Comparison of ENCODE assay signal across 8 cellular contexts in genomic region chr2:237965844-237966243, GRCh38. TPM values are rescaled to one million over a fixed set of nuclear protein-coding genes. Genes with fewer than 3 reads are reported as not detected.
DNase-seq lines count a peak whose midpoint lies in the region; ATAC-seq, FAIRE-seq and TF ChIP-seq lines count a peak whose summit lies in the region.
"Not testable (repeated sequence)": the region's sequence is repeated elsewhere in the genome, so short reads cannot be mapped to it uniquely, and the experiment has no call there.

No MANE protein-coding gene starts in this region.

- CTCF ChIA-PET in activated CD4-positive, alpha-beta T cell treated with anti-CD3 and anti-CD28 coated beads, Interleukin-2, amount 10 ng/mL, durations not matched to agents 7 days and 5 days (lab: Charles Lee); K562 (lab: Yijun Ruan, JAX; ENCODE audit: low intra/inter-chr PET ratio): not testable (repeated sequence)

- not testable (repeated sequence) for TF ChIP-seq RAD21 in K562 (CRISPR knock-in tag; conservative IDR thresholded peaks at IDR 0.05 in 1 of 2, IDR thresholded peaks at IDR 0.05 in 1 of 2)

- not testable (repeated sequence) for H3K9me1 ChIP-seq in K562 (ENCODE audit: control insufficient read depth, insufficient read depth, low read length)

- ATAC-seq in K562; memory B cell (ENCODE audit: low read depth): not testable (repeated sequence)

- H3K9ac ChIP-seq in Karpas-422 (ENCODE audit: low read length) = peak overlapping the region; percentile 71; the same call in 1 of the 2 replicates
- H3K9ac ChIP-seq in K562 (ENCODE audit: insufficient read depth in 1 of 2, low read depth in 2 of 2, low read length in 2 of 2) = peak overlapping the region; percentile 74 to 92; a peak in 3 of 4 replicates
- H3K9ac ChIP-seq in fibroblast of lung (ENCODE audit: insufficient read depth, low read length); parathyroid adenoma: not testable (repeated sequence)

- not testable (repeated sequence) for H3K27me3 Mint-ChIP-seq in activated CD4-positive, alpha-beta T cell treated with anti-CD3 and anti-CD28 coated beads, Interleukin-2, amount 10 ng/mL, durations not matched to agents 7 days and 5 days; memory B cell

- H3K9me3 ChIP-seq in Karpas-422 (ENCODE audit: low read length) (peaks cover 12% of the 10 kb centered on the region), K562 (replicated peaks; ENCODE audit: control insufficient read depth, insufficient read depth, low read depth, low read length) (peaks cover 18% of the 10 kb centered on the region)
- H3K9me3 ChIP-seq in fibroblast of lung (ENCODE audit: control insufficient read depth, insufficient read depth, low read depth, low read length); parathyroid adenoma (ENCODE audit: control insufficient read depth, low read length): not testable (repeated sequence)

- not testable (repeated sequence) for H2AFZ ChIP-seq in Karpas-422 (ENCODE audit: low read length); fibroblast of lung (ENCODE audit: low read length)
- H2AFZ ChIP-seq in K562 (ENCODE audit: low read depth, low read length) (0 out of 2 replicates have a peak overlapping the region, but pooled peaks have one; percentile 79), parathyroid adenoma (peak overlapping the region; percentile 97)

- peaks cover 13% of the 10 kb centered on the region for H3K9me3 Mint-ChIP-seq in activated CD4-positive, alpha-beta T cell treated with anti-CD3 and anti-CD28 coated beads, Interleukin-2, amount 10 ng/mL, durations not matched to agents 7 days and 5 days
- H3K9me3 Mint-ChIP-seq in memory B cell = not testable (repeated sequence)

- not testable (repeated sequence) for DNase-seq in Karpas-422; activated CD4-positive, alpha-beta T cell treated with anti-CD3 and anti-CD28 coated beads, Interleukin-2, amount 10 ng/mL, durations not matched to agents 7 days and 5 days; K562 (ENCODE audit: extremely low read depth in 1 of 4, low spot score in 3 of 4); fibroblast of lung (ENCODE audit: low read depth in 2 of 2); memory B cell (ENCODE audit: low spot score in 2 of 2)

- peaks cover 26% of the 10 kb centered on the region for H4K20me1 ChIP-seq in Karpas-422 (ENCODE audit: insufficient read depth, low read depth, low read length)
- H4K20me1 ChIP-seq in K562 (replicated peaks; ENCODE audit: control insufficient read depth, insufficient read depth, low read length) = peaks cover 21% of the 10 kb centered on the region; the same call in 1 of the 2 replicates
- not testable (repeated sequence) for H4K20me1 ChIP-seq in fibroblast of lung (ENCODE audit: control insufficient read depth, extremely low read depth, insufficient read depth, low read length)

- H3K27me3 ChIP-seq in Karpas-422 (ENCODE audit: low read length); K562 (ENCODE audit: control insufficient read depth in 2 of 2, insufficient read depth in 2 of 2, low read length in 2 of 2); fibroblast of lung (ENCODE audit: control insufficient read depth, insufficient read depth, low read length); parathyroid adenoma (ENCODE audit: control insufficient read depth, insufficient read depth, low read length): not testable (repeated sequence)

- not testable (repeated sequence) for H3K36me3 ChIP-seq in Karpas-422 (ENCODE audit: insufficient read depth, low read length); fibroblast of lung (ENCODE audit: control insufficient read depth, insufficient read depth, low read length); parathyroid adenoma (ENCODE audit: control insufficient read depth, insufficient read depth, low read length)
- H3K36me3 ChIP-seq in K562 (ENCODE audit: control insufficient read depth, insufficient read depth, low read length) = peaks cover 14% of the 10 kb centered on the region; the same call in 2 of the 3 replicates

- not testable (repeated sequence) for TF ChIP-seq POLR2A in K562 (conservative IDR thresholded peaks at IDR 0.05)

- not testable (repeated sequence) for BruUV-seq in K562 (replicated peaks; lab: Mats Ljungman, UMichigan)

- not testable (repeated sequence) for FAIRE-seq in K562 (lab: Jason Lieb, UNC)

- H3K27ac Mint-ChIP-seq in activated CD4-positive, alpha-beta T cell treated with anti-CD3 and anti-CD28 coated beads, Interleukin-2, amount 10 ng/mL, durations not matched to agents 7 days and 5 days = peak overlapping the region; percentile 80
- not testable (repeated sequence) for H3K27ac Mint-ChIP-seq in memory B cell

- POLR2A ChIA-PET in activated CD4-positive, alpha-beta T cell treated with anti-CD3 and anti-CD28 coated beads, Interleukin-2, amount 10 ng/mL, durations not matched to agents 7 days and 5 days (lab: Charles Lee) = not testable (repeated sequence)
- POLR2A ChIA-PET in K562 (lab: Yijun Ruan, JAX) = interaction anchor here (2.0 kb wide), 1 partner anchor 25 kb away, joined by 6 read pairs; no protein-coding TSS in a partner anchor

- peak overlapping the region; percentile 85 for H3K4me2 ChIP-seq in Karpas-422 (ENCODE audit: low read depth, low read length, poor library complexity, severe bottlenecking)
- peak overlapping the region; percentile 72; the same call in 1 of the 2 replicates for H3K4me2 ChIP-seq in K562 (ENCODE audit: insufficient read depth, low read length)
- H3K4me2 ChIP-seq in fibroblast of lung (ENCODE audit: extremely low read depth, insufficient read depth, low read length) = peak overlapping the region; percentile 86
- peak overlapping the region; percentile 54 for H3K4me2 ChIP-seq in parathyroid adenoma (ENCODE audit: low read length)

- not testable (repeated sequence) for TF ChIP-seq EP300 in K562 (IDR thresholded peaks at IDR 0.05; ENCODE audit: low read length)

- 63% methylated on average over 5 of the region's 13 CpGs for WGBS in K562 (ENCODE audit: insufficient coverage, low coverage, missing lambda C conversion rate)

- H3K4me3 ChIP-seq in Karpas-422 (ENCODE audit: low read length) = peak overlapping the region; percentile 77
- H3K4me3 ChIP-seq in K562 = peak overlapping the region; percentile 79; the same call in 1 of the 2 replicates
- H3K4me3 ChIP-seq in fibroblast of lung (replicated peaks in 1 of 4; ENCODE audit: control extremely low read depth in 1 of 4, insufficient read depth in 1 of 4, low read depth in 3 of 4, low read length in 4 of 4) = peak overlapping the region in 2 of 4 experiments; percentile 71 to 79
- peak overlapping the region; percentile 61 for H3K4me3 ChIP-seq in parathyroid adenoma (ENCODE audit: low read depth, low read length)

- H3K27ac ChIP-seq in C4-2B (peak overlapping the region; percentile 72; the same call in 1 of the 2 replicates), K562 (ENCODE audit: extremely low read depth, low read depth, low read length) (peak overlapping the region; percentile 98), temporal lobe (ENCODE audit: low read depth, low read length) (peak overlapping the region; percentile 30)
- not testable (repeated sequence) for H3K27ac ChIP-seq in Karpas-422 (ENCODE audit: low read length); fibroblast of lung (ENCODE audit: insufficient read depth, low read length); parathyroid adenoma

- H3K4me1 Mint-ChIP-seq in activated CD4-positive, alpha-beta T cell treated with anti-CD3 and anti-CD28 coated beads, Interleukin-2, amount 10 ng/mL, durations not matched to agents 7 days and 5 days = peaks cover 38% of the 10 kb centered on the region
- H3K4me1 Mint-ChIP-seq in memory B cell = peaks cover 20% of the 10 kb centered on the region

- peaks cover 18% of the 10 kb centered on the region for H3K36me3 Mint-ChIP-seq in activated CD4-positive, alpha-beta T cell treated with anti-CD3 and anti-CD28 coated beads, Interleukin-2, amount 10 ng/mL, durations not matched to agents 7 days and 5 days (ENCODE audit: low read depth)
- not testable (repeated sequence) for H3K36me3 Mint-ChIP-seq in memory B cell

- H3K4me1 ChIP-seq in Karpas-422 (ENCODE audit: low read length) = peaks cover 33% of the 10 kb centered on the region
- peaks cover 37 to 41% of the 10 kb centered on the region in 2 experiments for H3K4me1 ChIP-seq in K562 (replicated peaks in 1 of 2; ENCODE audit: control insufficient read depth in 2 of 2, insufficient read depth in 2 of 2, low read length in 2 of 2)
- H3K4me1 ChIP-seq in fibroblast of lung (ENCODE audit: control insufficient read depth, extremely low read depth, insufficient read depth, low read length) = not testable (repeated sequence)
- peaks cover 10% of the 10 kb centered on the region for H3K4me1 ChIP-seq in parathyroid adenoma

- in situ Hi-C loops in K562 (cut with MboI) = not testable (repeated sequence)

- H3K79me2 ChIP-seq in Karpas-422 (ENCODE audit: low read length) (peaks cover 35% of the 10 kb centered on the region), K562 (ENCODE audit: control insufficient read depth, insufficient read depth, low read length) (peaks cover 37% of the 10 kb centered on the region), fibroblast of lung (ENCODE audit: control insufficient read depth, insufficient read depth, low read length) (peaks cover 33% of the 10 kb centered on the region), parathyroid adenoma (peaks cover 30% of the 10 kb centered on the region)

- intact Hi-C loops in K562 (cut with micrococcal nuclease) = loop anchor here (1.0 kb wide), 2 partner anchors 24 to 43 kb away; no protein-coding TSS in a partner anchor

- not testable (repeated sequence) for TF ChIP-seq CTCF in C4-2B (conservative IDR thresholded peaks at IDR 0.05); K562 (IDR thresholded peaks at IDR 0.05 in 2 of 3, conservative IDR thresholded peaks at IDR 0.05 in 1 of 3; ENCODE audit: insufficient read depth in 2 of 3, low read depth in 1 of 3, low read length in 3 of 3); fibroblast of lung (conservative IDR thresholded peaks at IDR 0.05 in 1 of 2, IDR thresholded peaks at IDR 0.05 in 1 of 2; ENCODE audit: low read depth in 1 of 2, low read length in 2 of 2); parathyroid adenoma (IDR thresholded peaks at IDR 0.05)

- peak overlapping the region; percentile 74 for H3K4me3 Mint-ChIP-seq in activated CD4-positive, alpha-beta T cell treated with anti-CD3 and anti-CD28 coated beads, Interleukin-2, amount 10 ng/mL, durations not matched to agents 7 days and 5 days
- peak overlapping the region; percentile 83 for H3K4me3 Mint-ChIP-seq in memory B cell

- not testable (repeated sequence) for H3K9me2 ChIP-seq in Karpas-422 (replicated peaks; ENCODE audit: insufficient read depth, low read length)

RNA-seq across cellular contexts. Expression of gene UBE2F, which starts 1.0 kb away (rescaled TPM):
- 52.2 and 63.3 TPM in 2 replicates for total RNA-seq in Karpas-422 (2014; rRNA removed; shearing (Covaris generic); ENCODE audit: low replicate concordance)
- 10 to 100 TPM; 71.4 to 80.5 TPM for total RNA-seq in activated CD4-positive, alpha-beta T cell treated with anti-CD3 and anti-CD28 coated beads, Interleukin-2, amount 10 ng/mL, durations not matched to agents 7 days and 5 days
- total RNA-seq in K562 (2011; cell fraction: chromatin; rRNA removed; ENCODE audit: low replicate concordance) = 51.8 and 53.3 TPM in 2 replicates
- total RNA-seq in K562 (2011; cell fraction: nucleolus; rRNA removed) = 34.2 and 44.7 TPM in 2 replicates
- 38.6 and 66.0 TPM in 2 replicates for total RNA-seq in K562 (2011; cell fraction: nucleoplasm; rRNA removed)
- 44.3 and 54.0 TPM in 2 replicates for total RNA-seq in K562 (2014; rRNA removed)
- total RNA-seq in K562 (2014; rRNA removed; fragmentation: Illumina TruSeq; extraction: Trizol) = 56.4 and 59.4 TPM in 2 replicates
- 42.8 and 50.7 TPM in 2 replicates for total RNA-seq in K562 (2015; rRNA removed; fragmentation: Illumina TruSeq; extraction: Trizol)
- total RNA-seq in K562 (2021) = 53.0 and 57.9 TPM in 2 replicates
- polyA plus RNA-seq in K562 (2011; rRNA removed) = 68.5 and 87.1 TPM in 2 replicates
- 52.0 and 70.8 TPM in 2 replicates for polyA plus RNA-seq in K562 (2011; cell fraction: cytosol; rRNA removed)
- polyA plus RNA-seq in K562 (2011; cell fraction: nucleus; rRNA removed) = 21.9 and 30.1 TPM in 2 replicates
- polyA plus RNA-seq in K562 (2012) = 55.3 and 72.7 TPM in 2 replicates
- 82.6 and 88.1 TPM in 2 replicates for polyA plus RNA-seq in K562 (2014; fragmentation: Illumina TruSeq; extraction: Trizol)
- polyA plus RNA-seq in K562 (2014; fragmentation: Nextera tagmentation; extraction: Ambion mirVana) = 10 to 100 TPM; 18.1 to 24.9 TPM
- polyA plus RNA-seq in K562 (2014; rRNA removed) = 52.9 and 62.2 TPM in 2 replicates
- polyA minus RNA-seq in K562 (2011; rRNA and poly(A)+ RNA removed) = 36.2 and 36.5 TPM in 2 replicates
- polyA minus RNA-seq in K562 (2011; cell fraction: cytosol; rRNA and poly(A)+ RNA removed) = 22.9 and 26.1 TPM in 2 replicates
- polyA minus RNA-seq in K562 (2011; cell fraction: nucleus; rRNA and poly(A)+ RNA removed) = 21.5 and 27.3 TPM in 2 replicates
- 37.8 and 53.7 TPM in 2 replicates for total RNA-seq in fibroblast of lung
- polyA plus RNA-seq in fibroblast of lung = 95.5 and 113 TPM in 2 replicates
- 67.8 and 74.8 TPM in 2 replicates for polyA plus RNA-seq in fibroblast of lung (2012)
- 13.3 and 18.7 TPM in 2 replicates for polyA minus RNA-seq in fibroblast of lung (ENCODE audit: low replicate concordance)
- 23.6 TPM for total RNA-seq in temporal lobe
